8 cellular contexts compared by ENCODE assay signal in genomic region chr17:40100669-40101366, GRCh38.
A peak's percentile ranks its signal among the peaks of the same experiment; 100 is the strongest.
DNase-seq lines count a peak whose midpoint lies in the region; ATAC-seq and TF ChIP-seq lines count a peak whose summit lies in the region.

No MANE protein-coding gene starts in this region.

- peak; percentile 30 for ATAC-seq in HG03439 (IDR thresholded peaks at IDR 0.05; ENCODE audit: unreplicated experiment)
- ATAC-seq in HG03025 (IDR thresholded peaks at IDR 0.05; ENCODE audit: low FRiP score, unreplicated experiment) = no peak

- peak; percentile 90 for DNase-seq in DMS79 treated with DMSO at 0.1 percent for 48 hours (lab: John Stamatoyannopoulos, UW)
- peak; percentile 96 for DNase-seq in NCI-H748 (lab: John Stamatoyannopoulos, UW; ENCODE audit: unreplicated experiment)
- DNase-seq in activated CD4-positive, alpha-beta T cell treated with anti-CD3 and anti-CD28 coated beads, Interleukin-2, amount 50 U/mL, for 1 hour = peak; percentile 86
- DNase-seq in coronary artery (ENCODE audit: low spot score) = peak; percentile 100
- peak; percentile 89 to 90 for DNase-seq in stimulated activated CD4-positive, alpha-beta T cell treated with anti-CD3 and anti-CD28 coated beads, Interleukin-15, amount 100 ng/mL, for 48 hours (ENCODE audit: low read depth in 2 of 2)

- no peak for TF ChIP-seq CTCF in coronary artery (IDR thresholded peaks at IDR 0.05)

- H3K27ac ChIP-seq in coronary artery (peak overlapping the region; percentile 89 to 96), layer of hippocampus (ENCODE audit: low read depth, low read length) (peak overlapping the region; percentile 93)

- H3K4me3 ChIP-seq in coronary artery = peak overlapping the region; percentile 83

- H3K27me3 ChIP-seq in layer of hippocampus (ENCODE audit: control insufficient read depth, insufficient read depth, low read length) = no peaks in the 10 kb centered on the region
